Comparison of ENCODE assay signal across 2 cellular contexts in genomic region chr11:101466352-101466751, GRCh38.
TF ChIP-seq lines count a peak whose summit lies in the region.

No MANE protein-coding gene starts in this region.

TF ChIP-seq in SK-N-SH, 30 proteins besides CTCF, POLR2A, EP300 and RAD21 (continued from another document):
- TF ChIP-seq USF2 (IDR thresholded peaks at IDR 0.05; ENCODE audit: borderline replicate concordance, low read depth, low read length) (no peak), YY1 (IDR thresholded peaks at IDR 0.05; ENCODE audit: low read depth) (no peak), TCF12 (IDR thresholded peaks at IDR 0.05) (no peak), NRF1 (IDR thresholded peaks at IDR 0.05; ENCODE audit: low read depth, low read length) (no peak), SIN3A (IDR thresholded peaks at IDR 0.05; ENCODE audit: borderline replicate concordance, low read depth, low read length) (no peak), MEF2A (IDR thresholded peaks at IDR 0.05; ENCODE audit: borderline replicate concordance, low read depth) (no peak)

TF ChIP-seq in SK-N-SH treated with all-trans-retinoic acid at 6 μM for 48 hours, 23 proteins besides CTCF, POLR2A, EP300 and RAD21 (continued from another document):
- TF ChIP-seq CREB5 (CRISPR knock-in tag; IDR thresholded peaks at IDR 0.05; ENCODE audit: low read depth): no peak
- TF ChIP-seq RARB (CRISPR knock-in tag; IDR thresholded peaks at IDR 0.05): no peak
- TF ChIP-seq GLIS3 (CRISPR knock-in tag; IDR thresholded peaks at IDR 0.05): no peak
- TF ChIP-seq CSDC2 (CRISPR knock-in tag; IDR thresholded peaks at IDR 0.05): no peak
- no peak for TF ChIP-seq OSR1 (CRISPR knock-in tag; IDR thresholded peaks at IDR 0.05)
- no peak for TF ChIP-seq TCF4 (CRISPR knock-in tag; IDR thresholded peaks at IDR 0.05; ENCODE audit: borderline replicate concordance)
- no peak for TF ChIP-seq TOX (CRISPR knock-in tag; IDR thresholded peaks at IDR 0.05; ENCODE audit: borderline replicate concordance)
- no peak for TF ChIP-seq POU6F1 (CRISPR knock-in tag; IDR thresholded peaks at IDR 0.05; ENCODE audit: borderline replicate concordance, low read depth)
TF ChIP-seq in SK-N-SH treated with all-trans-retinoic acid at 6 μM for 48 hours: peak in this region for 0.
